ENCODE assay signal across 8 cellular contexts in genomic region chr3:58568572-58569286, GRCh38. TPM values are rescaled to one million over a fixed set of nuclear protein-coding genes. Genes with fewer than 3 reads are reported as not detected.
A peak's percentile ranks its signal among the peaks of the same experiment; 100 is the strongest.
DNase-seq lines count a peak whose midpoint lies in the region; ATAC-seq and TF ChIP-seq lines count a peak whose summit lies in the region.

No MANE protein-coding gene starts in this region.

- H3K4me3 ChIP-seq in Peyer's patch, result no peak overlapping the region
- no peak overlapping the region for H3K4me3 ChIP-seq in fibroblast of the aortic adventitia (ENCODE audit: low read depth, low read length)
- no peak overlapping the region for H3K4me3 ChIP-seq in neutrophil (ENCODE audit: low read depth in 1 of 2, low read length in 1 of 2)

- H3K4me1 ChIP-seq in Peyer's patch, result peaks cover 0 to 12% (median 0%) of the 10 kb centered on the region in 4 donors
- H3K4me1 ChIP-seq in neutrophil (ENCODE audit: control insufficient read depth in 1 of 2, insufficient read depth in 1 of 2, low read depth in 1 of 2, low read length in 1 of 2), result no peaks in the 10 kb centered on the region

- in situ Hi-C loops in G401 (cut with HindIII; ENCODE audit: low sequenced_read_pairs), result no loop called here

- H3K36me3 ChIP-seq in Peyer's patch, result no peaks in the 10 kb centered on the region
- no peaks in the 10 kb centered on the region for H3K36me3 ChIP-seq in neutrophil

- DNase-seq in G401 (ENCODE audit: low spot score), result peak; percentile 82
- peak; percentile 77 for DNase-seq in HK-2 (ENCODE audit: unreplicated experiment)
- peak; percentile 52 to 91 (median 87) for DNase-seq in Peyer's patch
- DNase-seq in activated T-helper 1 cell treated with anti-CD3 and anti-CD28 coated beads, Interleukin-2, amount 50 U/mL, for 16 hours (ENCODE audit: low read depth in 1 of 2, low spot score in 1 of 2), result peak; percentile 57 to 73
- DNase-seq in fibroblast of the aortic adventitia (ENCODE audit: low read depth), result peak; percentile 80
- peak in 41 of 49 donors; percentile 4 to 85 (median 58) for DNase-seq in substantia nigra (lab: John Stamatoyannopoulos, UW)

- no peaks in the 10 kb centered on the region for H3K27me3 ChIP-seq in Peyer's patch
- H3K27me3 ChIP-seq in neutrophil, result no peaks in the 10 kb centered on the region

- H3K27ac ChIP-seq in Peyer's patch, result no peak overlapping the region
- no peak overlapping the region for H3K27ac ChIP-seq in neutrophil
- H3K27ac ChIP-seq in substantia nigra (ENCODE audit: low read depth, low read length, poor library complexity, severe bottlenecking), result no peak overlapping the region

- ATAC-seq in HG03108 (IDR thresholded peaks at IDR 0.05; ENCODE audit: unreplicated experiment), result no peak

- no peaks in the 10 kb centered on the region for H3K9me3 ChIP-seq in Peyer's patch
- H3K9me3 ChIP-seq in neutrophil, result no peaks in the 10 kb centered on the region

- TF ChIP-seq POLR2A in Peyer's patch (IDR thresholded peaks at IDR 0.05), result no peak

- peak; percentile 70 to 92 (median 84) for TF ChIP-seq CTCF in Peyer's patch (IDR thresholded peaks at IDR 0.05)
- peak; percentile 93 for TF ChIP-seq CTCF in fibroblast of the aortic adventitia (IDR thresholded peaks at IDR 0.05; ENCODE audit: insufficient read depth, low read length)
- TF ChIP-seq CTCF in neutrophil (IDR thresholded peaks at IDR 0.05), result peak; percentile 78

RNA-seq across cellular contexts. Expression of gene FAM107A, which starts 8.5 kb away (rescaled TPM):
- not detected in 2 replicates for total RNA-seq in G401 (2014; rRNA removed; shearing (Covaris generic))
- 10 to 100 TPM; 11.0 to 93.3 (median 24.3) TPM for total RNA-seq in Peyer's patch
- 0.54 TPM in 1 of 2 replicates, not detected in the other for total RNA-seq in fibroblast of the aortic adventitia (ENCODE audit: low replicate concordance)

RNA-seq across cellular contexts. Expression of gene ACOX2, which starts 31.7 kb away (rescaled TPM):
- total RNA-seq in G401 (2014; rRNA removed; shearing (Covaris generic)), result 16.1 and 25.4 TPM in 2 replicates
- total RNA-seq in Peyer's patch (100 to 1,000 TPM in 3 of 4 donors, 10 to 100 TPM in 1; 54.5 to 162 (median 142) TPM), fibroblast of the aortic adventitia (ENCODE audit: low replicate concordance) (19.2 and 29.5 TPM in 2 replicates)
